Comparison of ENCODE assay signal across 10 cellular contexts in genomic region chr10:122669045-122669444, GRCh38. TPM values are rescaled to one million over a fixed set of nuclear protein-coding genes. Genes with fewer than 3 reads are reported as not detected.
"Had no signal": no experiment of that assay in that cellular context is flagged by ENCODE, and none has a peak within 500 bp of the region (broad histone marks: within the 10 kb centered on the region; RNA-seq: fewer than 3 reads in every experiment).

No MANE protein-coding gene starts in this region.

- H3K4me1 Mint-ChIP-seq: IgD-negative memory B cell had no signal

- H3K27ac ChIP-seq: GM23248 had no signal

- H3K4me3 ChIP-seq: GM23248, HAP-1 had no signal

- H3K36me3 Mint-ChIP-seq: IgD-negative memory B cell had no signal

- H3K4me1 ChIP-seq: HAP-1 had no signal

- H3K9me3 Mint-ChIP-seq: IgD-negative memory B cell had no signal

- H3K4me3 Mint-ChIP-seq: HFFc6, IgD-negative memory B cell had no signal

- FAIRE-seq: HTR-8/SVneo had no signal

- H3K27ac Mint-ChIP-seq: HFFc6, IgD-negative memory B cell had no signal

- H3K36me3 ChIP-seq: HAP-1 had no signal

- H3K9ac ChIP-seq: GM23248 had no signal

- DNase-seq: GM23248, GOT3, H7, HFFc6, KBM-7 had no signal

- H2AFZ ChIP-seq: GM23248 had no signal

- H3K9me3 ChIP-seq: HAP-1 had no signal

RNA-seq across cellular contexts. Expression of gene C10orf120, which starts 30.6 kb away (rescaled TPM):
- total RNA-seq: GM23248, H4, H7, HFFc6, HT-29 had no signal
- polyA plus RNA-seq: GM23248, IgD-negative memory B cell had no signal
